10 cellular contexts compared by ENCODE assay signal in genomic region chr20:3732327-3733118, GRCh38. TPM values are rescaled to one million over a fixed set of nuclear protein-coding genes. Genes with fewer than 3 reads are reported as not detected.
DNase-seq lines count a peak whose midpoint lies in the region; ATAC-seq, FAIRE-seq and TF ChIP-seq lines count a peak whose summit lies in the region.
"Had no signal": no experiment of that assay in that cellular context is flagged by ENCODE, and none has a peak within 500 bp of the region (broad histone marks: within the 10 kb centered on the region; RNA-seq: fewer than 3 reads in every experiment).

Gene HSPA12B (plus strand): TSS chr20:3732685. CDS start chr20:3738675, 5,990 bp downstream.

- H3K4me1 ChIP-seq in endothelial cell of umbilical vein (ENCODE audit: control insufficient read depth, extremely low read depth, insufficient read depth, low read length): no peaks in the 10 kb centered on the region
- H3K4me1 ChIP-seq in stomach: peaks cover 0 to 25% (median 9%) of the 10 kb centered on the region in 4 donors

- TF ChIP-seq CTCF in endothelial cell of umbilical vein (IDR thresholded peaks at IDR 0.05; ENCODE audit: extremely low read depth in 1 of 2, insufficient read depth in 1 of 2, low read depth in 1 of 2, low read length in 2 of 2) (no peak), stomach (IDR thresholded peaks at IDR 0.05) (no peak)

- H2AFZ ChIP-seq in endothelial cell of umbilical vein (ENCODE audit: low read depth, low read length): peak within 1 kb of the TSS; percentile 71

- ATAC-seq in left lobe of liver (peak; percentile 8), HG03135 (IDR thresholded peaks at IDR 0.05; ENCODE audit: unreplicated experiment) (no peak)

- TF ChIP-seq POLR2A in endothelial cell of umbilical vein (IDR thresholded peaks at IDR 0.05; ENCODE audit: low read depth, low read length): no peak
- no peak for TF ChIP-seq POLR2A in stomach (IDR thresholded peaks at IDR 0.05)

- H3K9me3 ChIP-seq in endothelial cell of umbilical vein (replicated peaks; ENCODE audit: control insufficient read depth, insufficient read depth, low read length) (no peaks in the 10 kb centered on the region), stomach (no peaks in the 10 kb centered on the region)

- H3K27ac ChIP-seq in endothelial cell of umbilical vein (ENCODE audit: insufficient read depth, low read depth, low read length): no peak within 1 kb of the TSS
- peak within 1 kb of the TSS; percentile 20 to 61 (median 46) for H3K27ac ChIP-seq in stomach

- TF ChIP-seq EP300 in stomach (IDR thresholded peaks at IDR 0.05): no peak

- H3K4me3 ChIP-seq in endothelial cell of umbilical vein (replicated peaks in 1 of 3; ENCODE audit: insufficient read depth in 1 of 3, low read depth in 1 of 3, low read length in 3 of 3): peak within 1 kb of the TSS; percentile 16 to 42 (median 34)
- peak within 1 kb of the TSS; percentile 33 to 39 (median 35) for H3K4me3 ChIP-seq in stomach

- H3K4me2 ChIP-seq in endothelial cell of umbilical vein (ENCODE audit: insufficient read depth, low read length): peak within 1 kb of the TSS; percentile 46

- no TSS peak for BruUV-seq in endothelial cell of umbilical vein (replicated peaks; lab: Mats Ljungman, UMichigan)

- H3K36me3 ChIP-seq in endothelial cell of umbilical vein (ENCODE audit: control insufficient read depth in 2 of 2, extremely low read depth in 1 of 2, insufficient read depth in 2 of 2, low read length in 2 of 2) (no peaks in the 10 kb centered on the region), stomach (no peaks in the 10 kb centered on the region)

- no peak for FAIRE-seq in endothelial cell of umbilical vein (lab: Jason Lieb, UNC)
- FAIRE-seq: TTC549 had no signal

- H3K9ac ChIP-seq in endothelial cell of umbilical vein (replicated peaks; ENCODE audit: extremely low read depth, insufficient read depth, low read length): no peak within 1 kb of the TSS

- CTCF ChIA-PET in endothelial cell of umbilical vein (lab: Charles Lee): interaction anchor here (1.0 to 7.2 kb wide), 5 partner anchors 12 to 46 kb away, joined by 3 to 40 read pairs (median 5); no protein-coding TSS in a partner anchor

- POLR2A ChIA-PET in endothelial cell of umbilical vein (lab: Charles Lee): no interaction called here

- WGBS in stomach, 5 donors: 8 to 21% (median 11%) methylated on average over 5 to 66 of the region's 67 CpGs

- DNase-seq in NCI-H69 (lab: John Stamatoyannopoulos, UW): peak; percentile 34
- no peak for DNase-seq in endothelial cell of umbilical vein (ENCODE audit: low read depth, low spot score)
- DNase-seq in left lobe of liver (ENCODE audit: low spot score): no peak
- DNase-seq in stomach: no peak
- DNase-seq in NCI-H2171 treated with DMSO at 0.1 percent for 48 hours (lab: John Stamatoyannopoulos, UW): no peak
- no peak for DNase-seq in HuH-7.5 (ENCODE audit: low spot score)
- no peak for DNase-seq in mucosa of gallbladder (ENCODE audit: low spot score)
- DNase-seq: DMS79 had no signal

- no peaks in the 10 kb centered on the region for H3K9me1 ChIP-seq in endothelial cell of umbilical vein (replicated peaks; ENCODE audit: control insufficient read depth, extremely low read depth, insufficient read depth, low read length)

- H3K27me3 ChIP-seq in endothelial cell of umbilical vein (ENCODE audit: control insufficient read depth in 2 of 2, insufficient read depth in 2 of 2, low read length in 2 of 2): peaks cover 2 to 5% of the 10 kb centered on the region in 2 experiments
- H3K27me3 ChIP-seq in stomach: peaks cover 0 to 60% (median 21%) of the 10 kb centered on the region in 3 donors

- no peaks in the 10 kb centered on the region for H4K20me1 ChIP-seq in endothelial cell of umbilical vein (replicated peaks; ENCODE audit: control insufficient read depth, extremely low read depth, insufficient read depth, low read length)

- dilution Hi-C loops in endothelial cell of umbilical vein (cut with MboI; ENCODE audit: extremely low pct_ligation_motif_present, low sequenced_read_pairs): no loop called here

- H3K79me2 ChIP-seq in endothelial cell of umbilical vein (ENCODE audit: control insufficient read depth, insufficient read depth, low read length): no peaks in the 10 kb centered on the region

- intact Hi-C loops in endothelial cell of umbilical vein (cut with micrococcal nuclease) (no loop called here), stomach (cut with DNase I; ENCODE audit: low total_unique reads) (no loop called here)

TF ChIP-seq in endothelial cell of umbilical vein, 7 proteins besides CTCF, POLR2A, EP300 and RAD21:
- peak; percentile 60 for TF ChIP-seq EZH2 (IDR thresholded peaks at IDR 0.05; ENCODE audit: borderline replicate concordance, low read depth, low read length, severe bottlenecking)
- no peak for TF ChIP-seq JUN (IDR thresholded peaks at IDR 0.05; ENCODE audit: borderline replicate concordance, insufficient read depth, insufficient read length, low read depth)

RNA-seq across cellular contexts. Expression of gene HSPA12B, which starts in this region (rescaled TPM):
- 3.4 and 6.6 TPM in 2 replicates for total RNA-seq in endothelial cell of umbilical vein
- polyA plus RNA-seq in endothelial cell of umbilical vein: 3.6 and 3.7 TPM in 2 replicates
- polyA plus RNA-seq in endothelial cell of umbilical vein (2011; cell fraction: cytosol; rRNA removed): 2.7 and 3.4 TPM in 2 replicates
- 5.6 and 5.7 TPM in 2 replicates for polyA plus RNA-seq in endothelial cell of umbilical vein (2011; cell fraction: nucleus; rRNA removed)
- 7.3 and 10.7 TPM in 2 replicates for polyA plus RNA-seq in endothelial cell of umbilical vein (2012)
- 2.8 and 2.9 TPM in 2 replicates for polyA minus RNA-seq in endothelial cell of umbilical vein
- not detected for polyA minus RNA-seq in endothelial cell of umbilical vein (2011; cell fraction: cytosol; rRNA and poly(A)+ RNA removed)
- polyA minus RNA-seq in endothelial cell of umbilical vein (2011; cell fraction: nucleus; rRNA and poly(A)+ RNA removed): 2.3 and 4.9 TPM in 2 replicates
- 1.4 TPM for total RNA-seq in left lobe of liver
- 10 to 100 TPM in 1 of 5 donors, 1 to 10 TPM in 3, under 1 TPM in 1; 0.87 to 14.3 (median 6.1) TPM for total RNA-seq in stomach
- polyA plus RNA-seq in stomach: 1 to 10 TPM; 3.0 to 5.3 (median 3.7) TPM
- total RNA-seq in mucosa of gallbladder: 5.4 TPM
